In the genomic region with DNA sequence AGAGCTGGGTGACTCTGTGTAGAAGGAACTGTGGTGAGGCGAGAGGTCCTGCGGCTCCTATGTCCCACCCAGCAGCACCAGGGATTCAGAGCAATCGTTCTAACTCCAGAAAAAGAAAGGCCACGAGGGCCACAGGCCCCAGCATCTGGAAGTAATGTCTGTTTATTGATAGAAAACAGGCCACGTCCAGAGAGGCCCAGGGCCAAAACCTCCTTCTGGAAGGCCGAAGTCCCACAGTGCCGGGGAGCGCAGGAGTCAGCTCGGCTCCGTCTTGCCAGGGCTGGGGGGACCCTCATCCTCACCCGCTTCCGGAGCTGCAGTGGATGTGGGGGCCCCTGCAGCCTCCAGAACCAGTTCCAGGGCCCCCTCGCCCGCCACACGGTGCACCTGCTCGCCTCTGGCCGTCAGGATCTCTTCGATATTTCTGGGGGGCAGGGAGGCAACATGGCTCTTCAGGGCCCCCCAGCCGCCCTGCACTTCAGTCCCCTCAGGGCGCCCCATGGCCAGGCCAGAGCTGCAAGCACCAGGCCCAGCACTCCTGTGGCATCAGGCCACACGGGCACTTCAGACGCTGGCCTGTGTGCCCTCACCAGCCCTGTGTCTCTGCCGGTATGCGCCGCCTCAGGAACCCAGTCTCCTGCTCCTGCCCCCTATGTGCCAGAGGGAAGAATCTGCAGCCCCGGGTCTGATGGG, we compare ENCODE assay signal across 15 cellular contexts. TPM values are rescaled to one million over a fixed set of nuclear protein-coding genes. Genes with fewer than 3 reads are reported as not detected.
DNase-seq lines count a peak whose midpoint lies in the region; ATAC-seq and TF ChIP-seq lines count a peak whose summit lies in the region.
"Had no signal": no experiment of that assay in that cellular context is flagged by ENCODE, and none has a peak within 500 bp of the region (broad histone marks: within the 10 kb centered on the region; RNA-seq: fewer than 3 reads in every experiment).

No MANE protein-coding gene starts in this region.

- WGBS in sigmoid colon, 2 donors = 85 to 86% methylated on average over 26 of the region's 26 CpGs

- H3K36me3 Mint-ChIP-seq in CD8-positive, alpha-beta T cell = peaks cover 12% of the 10 kb centered on the region
- H3K36me3 Mint-ChIP-seq: activated naive CD8-positive, alpha-beta T cell treated with anti-CD3 and anti-CD28 coated beads for 36 hours had no signal

- H3K9me3 Mint-ChIP-seq in CD8-positive, alpha-beta T cell = no peaks in the 10 kb centered on the region
- H3K9me3 Mint-ChIP-seq: activated naive CD8-positive, alpha-beta T cell treated with anti-CD3 and anti-CD28 coated beads for 36 hours had no signal

- CTCF ChIA-PET in CD8-positive, alpha-beta T cell (lab: Charles Lee) = interaction anchor here (1.1 kb wide), 2 partner anchors 9 to 50 kb away, joined by 3 read pairs; no protein-coding TSS in a partner anchor

- H3K4me3 ChIP-seq in CD8-positive, alpha-beta T cell (ENCODE audit: low read depth, low read length) = no peak overlapping the region
- peak overlapping the region; percentile 81 for H3K4me3 ChIP-seq in left ventricle myocardium inferior
- H3K4me3 ChIP-seq in sigmoid colon = peak overlapping the region in 2 of 4 donors; percentile 12 to 21

- no peak for TF ChIP-seq POLR2A in sigmoid colon (IDR thresholded peaks at IDR 0.05)
- no peak for TF ChIP-seq POLR2A in erythroblast (IDR thresholded peaks at IDR 0.05; ENCODE audit: low read length)

- POLR2A ChIA-PET in CD8-positive, alpha-beta T cell (lab: Charles Lee) = no interaction called here

- peak overlapping the region; percentile 83 for H3K4me3 Mint-ChIP-seq in CD8-positive, alpha-beta T cell

- H3K27me3 Mint-ChIP-seq in CD8-positive, alpha-beta T cell (ENCODE audit: low read depth) = no peaks in the 10 kb centered on the region
- H3K27me3 Mint-ChIP-seq: activated naive CD8-positive, alpha-beta T cell treated with anti-CD3 and anti-CD28 coated beads for 36 hours had no signal

- no peaks in the 10 kb centered on the region for H3K27me3 ChIP-seq in CD8-positive, alpha-beta T cell (ENCODE audit: insufficient read depth, low read length)
- H3K27me3 ChIP-seq in left ventricle myocardium inferior (ENCODE audit: low read depth) (no peaks in the 10 kb centered on the region), sigmoid colon (peaks cover 0 to 9% (median 6%) of the 10 kb centered on the region in 3 donors)
- H3K27me3 ChIP-seq: SJCRH30 had no signal

- peaks cover 9% of the 10 kb centered on the region for H3K4me1 Mint-ChIP-seq in CD8-positive, alpha-beta T cell (ENCODE audit: low read depth)

- no peak for ATAC-seq in CD8-positive, alpha-beta T cell
- ATAC-seq in HG02798 (IDR thresholded peaks at IDR 0.05; ENCODE audit: poor library complexity, unreplicated experiment) = no peak

- intact Hi-C loops in CD8-positive, alpha-beta T cell (cut with DNase I, micrococcal nuclease) = loop anchor here in 1 of 2 experiments (5.0 kb wide), 1 partner anchor 1245 kb away; a partner anchor contains a TSS
- intact Hi-C loops in left ventricle myocardium inferior (cut with micrococcal nuclease) (no loop called here), sigmoid colon (cut with DNase I) (loop anchor here (5.0 kb wide), 1 partner anchor 35 kb away; a partner anchor contains a TSS)

- no peak for DNase-seq in CD8-positive, alpha-beta T cell
- DNase-seq in left ventricle myocardium inferior = no peak
- peak; percentile 87 for DNase-seq in sigmoid colon
- DNase-seq in cerebellar nuclear complex (lab: John Stamatoyannopoulos, UW) = no peak
- no peak for DNase-seq in SIG-M5 (lab: John Stamatoyannopoulos, UW)
- DNase-seq in erythroblast (lab: John Stamatoyannopoulos, UW) = no peak
- DNase-seq: activated naive CD8-positive, alpha-beta T cell treated with anti-CD3 and anti-CD28 coated beads for 36 hours; MV-4-11; psoas muscle; SJCRH30; stimulated activated CD4-positive, alpha-beta T cell treated with anti-CD3 and anti-CD28 coated beads, Interleukin-2, amount 100 ng/mL, for 48 hours; WERI-Rb-1 had no signal

- no peak for TF ChIP-seq CTCF in CD8-positive, alpha-beta T cell (IDR thresholded peaks at IDR 0.05)
- no peak for TF ChIP-seq CTCF in VCaP (conservative IDR thresholded peaks at IDR 0.05)
- peak; percentile 15 for TF ChIP-seq CTCF in left ventricle myocardium inferior (IDR thresholded peaks at IDR 0.05; ENCODE audit: borderline replicate concordance)
- no peak for TF ChIP-seq CTCF in sigmoid colon (IDR thresholded peaks at IDR 0.05)

- H3K36me3 ChIP-seq in CD8-positive, alpha-beta T cell (ENCODE audit: insufficient read depth, low read length) = no peaks in the 10 kb centered on the region
- peaks cover 8% of the 10 kb centered on the region for H3K36me3 ChIP-seq in left ventricle myocardium inferior
- H3K36me3 ChIP-seq in sigmoid colon = peaks cover 0 to 16% (median 2%) of the 10 kb centered on the region in 4 donors
- H3K36me3 ChIP-seq: SJCRH30 had no signal

- no peaks in the 10 kb centered on the region for H3K9me3 ChIP-seq in CD8-positive, alpha-beta T cell (ENCODE audit: low read length)
- H3K9me3 ChIP-seq in left ventricle myocardium inferior (replicated peaks) = no peaks in the 10 kb centered on the region
- H3K9me3 ChIP-seq in sigmoid colon = no peaks in the 10 kb centered on the region
- H3K9me3 ChIP-seq: psoas muscle, SJCRH30 had no signal

- no peak for TF ChIP-seq EP300 in sigmoid colon (IDR thresholded peaks at IDR 0.05)

- H3K27ac Mint-ChIP-seq in CD8-positive, alpha-beta T cell = no peak overlapping the region

- H3K27ac ChIP-seq in CD8-positive, alpha-beta T cell (ENCODE audit: low read depth, low read length) = no peak overlapping the region
- H3K27ac ChIP-seq in VCaP (peak overlapping the region; percentile 93), left ventricle myocardium inferior (replicated peaks) (peak overlapping the region; percentile 99), sigmoid colon (peak overlapping the region; percentile 32 to 95 (median 90))
- H3K27ac ChIP-seq: epithelial cell of prostate, SJCRH30, WERI-Rb-1 had no signal

- H3K4me1 ChIP-seq in CD8-positive, alpha-beta T cell (ENCODE audit: insufficient read depth, low read length) = peaks cover 6% of the 10 kb centered on the region
- H3K4me1 ChIP-seq in left ventricle myocardium inferior (peaks cover 43% of the 10 kb centered on the region), sigmoid colon (peaks cover 0 to 39% (median 34%) of the 10 kb centered on the region in 4 donors)

RNA-seq across cellular contexts. Expression of a gene that starts 1.6 kb away (rescaled TPM):
- total RNA-seq in CD8-positive, alpha-beta T cell = 10 to 100 TPM; 21.0 to 22.1 TPM
- total RNA-seq in left ventricle myocardium inferior (37.6 TPM), sigmoid colon (10 to 100 TPM; 19.7 to 41.9 (median 37.8) TPM)
- polyA plus RNA-seq in sigmoid colon = 10 to 100 TPM in 2 of 3 donors, 1 to 10 TPM in 1; 8.4 to 11.6 (median 10.2) TPM

RNA-seq across cellular contexts. Expression of a gene that starts 11.6 kb away (rescaled TPM):
- total RNA-seq in CD8-positive, alpha-beta T cell = under 1 TPM; 0.14 to 0.31 TPM
- total RNA-seq in left ventricle myocardium inferior (1.2 TPM), sigmoid colon (1 to 10 TPM; 1.5 to 6.9 (median 2.3) TPM)
- polyA plus RNA-seq in sigmoid colon = 1 to 10 TPM; 1.8 to 3.0 (median 2.3) TPM

RNA-seq across cellular contexts. Expression of a gene that starts 34.6 kb away (rescaled TPM):
- 1 to 10 TPM; 5.4 to 6.6 TPM for total RNA-seq in CD8-positive, alpha-beta T cell
- total RNA-seq in left ventricle myocardium inferior (69.0 TPM), sigmoid colon (10 to 100 TPM in 2 of 4 donors, 1 to 10 TPM in 2; 5.0 to 16.1 (median 12.2) TPM)
- 1 to 10 TPM; 2.3 to 4.8 (median 2.4) TPM for polyA plus RNA-seq in sigmoid colon

RNA-seq across cellular contexts. Expression of a gene that starts 38.1 kb away (rescaled TPM):
- total RNA-seq in CD8-positive, alpha-beta T cell = 1 to 10 TPM; 6.7 TPM
- total RNA-seq in left ventricle myocardium inferior (5.2 TPM), sigmoid colon (10 to 100 TPM in 1 of 4 donors, 1 to 10 TPM in 3; 2.6 to 10.8 (median 5.1) TPM)
- polyA plus RNA-seq in sigmoid colon = 10 to 100 TPM in 1 of 3 donors, 1 to 10 TPM in 2; 1.4 to 10.4 (median 1.8) TPM

RNA-seq across cellular contexts. Expression of a gene that starts 48.5 kb away (rescaled TPM):
- 10 to 100 TPM; 33.0 to 34.4 TPM for total RNA-seq in CD8-positive, alpha-beta T cell
- total RNA-seq in left ventricle myocardium inferior = 20.1 TPM
- total RNA-seq in sigmoid colon = 10 to 100 TPM; 23.2 to 42.7 (median 32.9) TPM
- polyA plus RNA-seq in sigmoid colon = 10 to 100 TPM; 16.2 to 47.2 (median 17.6) TPM
